ENCODE assay signal across 27 cellular contexts in genomic region chr6:34104186-34104585, GRCh38. TPM values are rescaled to one million over a fixed set of nuclear protein-coding genes. Genes with fewer than 3 reads are reported as not detected.
"Had no signal": no experiment of that assay in that cellular context is flagged by ENCODE, and none has a peak within 500 bp of the region (broad histone marks: within the 10 kb centered on the region; RNA-seq: fewer than 3 reads in every experiment).

No MANE protein-coding gene starts in this region.

- H3K36me3 ChIP-seq: ovary, right lobe of liver, sigmoid colon, stomach, thoracic aorta, thyroid gland, tibial nerve, upper lobe of left lung, vagina had no signal

- FAIRE-seq: small intestine, urothelium cell line had no signal

- H3K4me1 ChIP-seq: parathyroid adenoma, psoas muscle, right lobe of liver, sigmoid colon, stomach, thyroid gland, tibial nerve, upper lobe of left lung, vagina had no signal

- H3K9me3 ChIP-seq: ovary, psoas muscle, right lobe of liver, sigmoid colon, stomach, thoracic aorta, thyroid gland, tibial nerve, upper lobe of left lung, vagina had no signal

- H3K9ac ChIP-seq: parathyroid adenoma had no signal

- H3K27ac ChIP-seq: ovary, parathyroid adenoma, psoas muscle, right lobe of liver, sigmoid colon, stomach, thoracic aorta, thyroid gland, tibial nerve, upper lobe of left lung, vagina had no signal

- DNase-seq: nephron progenitor cell; occipital lobe; ovary; posterior cingulate gyrus; psoas muscle; right lobe of liver; sigmoid colon; small intestine; stimulated activated CD4-positive, alpha-beta T cell treated with anti-CD3 and anti-CD28 coated beads, Interleukin-15, amount 100 ng/mL, for 24 hours; stimulated activated CD4-positive, alpha-beta T cell treated with anti-CD3 and anti-CD28 coated beads, Interleukin-2, amount 100 ng/mL, for 24 hours; stimulated activated CD4-positive, alpha-beta T cell treated with anti-CD3 and anti-CD28 coated beads, Interleukin-2, amount 100 ng/mL, for 48 hours; stimulated activated CD4-positive, alpha-beta T cell treated with anti-CD3 and anti-CD28 coated beads, Interleukin-4, amount 100 ng/mL, for 24 hours; stimulated activated naive B cell treated with anti-CD40 and anti-IgM and Interleukin-4, amounts not matched to agents 10 μg/mL and 1 μg/mL and 100 μg/mL, for 72 hours; stimulated activated naive CD4-positive, alpha-beta T cell treated with Interleukin-2 at 50 U/mL for 16 hours; stomach; thyroid gland; trophoblast cell had no signal

- H3K79me2 ChIP-seq: parathyroid adenoma had no signal

- H3K4me3 ChIP-seq: ovary, psoas muscle, right lobe of liver, sigmoid colon, stomach, thoracic aorta, thyroid gland, tibial nerve, upper lobe of left lung, vagina had no signal

- H3K27me3 ChIP-seq: ovary, right lobe of liver, sigmoid colon, thyroid gland, upper lobe of left lung, vagina had no signal

- H2AFZ ChIP-seq: parathyroid adenoma had no signal

RNA-seq across cellular contexts. Expression of gene GRM4, which starts 41.7 kb away (rescaled TPM):
- total RNA-seq: natural killer cell treated with Interleukin-12 subunit alpha and Interleukin-12 subunit beta and Interleukin-15 and Interleukin-18, amount 100 ng/mL, for 72 hours; neural crest cell; right cardiac atrium; right lobe of liver; subcutaneous adipose tissue; thoracic aorta; tibial nerve; vagina had no signal
- polyA plus RNA-seq: right cardiac atrium, stomach had no signal
